In genomic region chr14:69610020-69610858, GRCh38 we compare ENCODE assay signal across 10 cellular contexts. TPM values are rescaled to one million over a fixed set of nuclear protein-coding genes. Genes with fewer than 3 reads are reported as not detected.
DNase-seq lines count a peak whose midpoint lies in the region; ATAC-seq, FAIRE-seq and TF ChIP-seq lines count a peak whose summit lies in the region.
"Had no signal": no experiment of that assay in that cellular context is flagged by ENCODE, and none has a peak within 500 bp of the region (broad histone marks: within the 10 kb centered on the region; RNA-seq: fewer than 3 reads in every experiment).

No MANE protein-coding gene starts in this region.

- peak overlapping the region in 1 of 2 donors; percentile 77 for H3K9ac ChIP-seq in kidney (ENCODE audit: low read length in 2 of 2)

- peaks cover 16% of the 10 kb centered on the region for H3K36me3 Mint-ChIP-seq in T-helper 1 cell treated with Interleukin-12 subunit alpha and Interleukin-12 subunit beta and Interleukin-4 antibody, amounts not matched to agents 30 μg/mL and 1 μg/mL, for 36 hours (ENCODE audit: low read depth)
- H3K36me3 Mint-ChIP-seq in activated naive CD8-positive, alpha-beta T cell treated with anti-CD3 and anti-CD28 coated beads, Interleukin-2, amount 50 U/mL, for 24 hours (ENCODE audit: low read depth), result peaks cover 2% of the 10 kb centered on the region

- H3K36me3 ChIP-seq in kidney (ENCODE audit: control insufficient read depth in 1 of 2, insufficient read depth in 2 of 2, low read length in 2 of 2) (no peaks in the 10 kb centered on the region), suprapubic skin (no peaks in the 10 kb centered on the region)

- no peaks in the 10 kb centered on the region for H3K9me3 Mint-ChIP-seq in T-helper 1 cell treated with Interleukin-12 subunit alpha and Interleukin-12 subunit beta and Interleukin-4 antibody, amounts not matched to agents 30 μg/mL and 1 μg/mL, for 36 hours
- H3K9me3 Mint-ChIP-seq in activated naive CD8-positive, alpha-beta T cell treated with anti-CD3 and anti-CD28 coated beads, Interleukin-2, amount 50 U/mL, for 24 hours, result no peaks in the 10 kb centered on the region

- no peak for FAIRE-seq in kidney (lab: Jason Lieb, UNC)

- peak overlapping the region in 1 of 2 donors; percentile 54 for H3K27ac ChIP-seq in kidney (ENCODE audit: low read depth in 2 of 2, low read length in 2 of 2)
- H3K27ac ChIP-seq in suprapubic skin, result peak overlapping the region; percentile 97

- peak overlapping the region; percentile 95 for H3K27ac Mint-ChIP-seq in T-helper 1 cell treated with Interleukin-12 subunit alpha and Interleukin-12 subunit beta and Interleukin-4 antibody, amounts not matched to agents 30 μg/mL and 1 μg/mL, for 36 hours
- peak overlapping the region; percentile 84 for H3K27ac Mint-ChIP-seq in activated naive CD8-positive, alpha-beta T cell treated with anti-CD3 and anti-CD28 coated beads, Interleukin-2, amount 50 U/mL, for 24 hours

- H3K9me3 ChIP-seq in kidney (ENCODE audit: control insufficient read depth in 1 of 2, low read length in 2 of 2) (no peaks in the 10 kb centered on the region), suprapubic skin (no peaks in the 10 kb centered on the region)

- peaks cover 47% of the 10 kb centered on the region for H3K4me1 Mint-ChIP-seq in T-helper 1 cell treated with Interleukin-12 subunit alpha and Interleukin-12 subunit beta and Interleukin-4 antibody, amounts not matched to agents 30 μg/mL and 1 μg/mL, for 36 hours (ENCODE audit: low read depth)
- peaks cover 43% of the 10 kb centered on the region for H3K4me1 Mint-ChIP-seq in activated naive CD8-positive, alpha-beta T cell treated with anti-CD3 and anti-CD28 coated beads, Interleukin-2, amount 50 U/mL, for 24 hours

- DNase-seq in T-helper 1 cell, result no peak
- no peak for DNase-seq in activated naive CD8-positive, alpha-beta T cell treated with anti-CD3 and anti-CD28 coated beads, Interleukin-2, amount 50 U/mL, for 24 hours
- DNase-seq in kidney, result no peak
- no peak for DNase-seq in suprapubic skin (ENCODE audit: low spot score in 2 of 2)
- DNase-seq in NK-92 treated with Interleukin-12 subunit alpha and Interleukin-12 subunit beta, amount 100 ng/mL, for 24 hours (lab: John Stamatoyannopoulos, UW), result no peak
- no peak for DNase-seq in NCI-H2029 (lab: John Stamatoyannopoulos, UW)
- DNase-seq in DMS153 (lab: John Stamatoyannopoulos, UW), result no peak

- H3K4me1 ChIP-seq in kidney (ENCODE audit: control insufficient read depth in 1 of 2, insufficient read depth in 1 of 2, low read depth in 1 of 2, low read length in 2 of 2) (peaks cover 31 to 34% of the 10 kb centered on the region in 2 donors), suprapubic skin (peaks cover 45% of the 10 kb centered on the region)

- 58% methylated on average over 8 of the region's 8 CpGs for WGBS in suprapubic skin

- TF ChIP-seq CTCF in kidney (IDR thresholded peaks at IDR 0.05; ENCODE audit: borderline replicate concordance, extremely low read depth, insufficient read depth), result no peak
- no peak for TF ChIP-seq CTCF in suprapubic skin (IDR thresholded peaks at IDR 0.05)

- H3K4me3 ChIP-seq in kidney (ENCODE audit: low read length in 2 of 2), result peak overlapping the region; percentile 63 to 84
- peak overlapping the region; percentile 81 for H3K4me3 ChIP-seq in suprapubic skin

- TF ChIP-seq EP300 in suprapubic skin (IDR thresholded peaks at IDR 0.05), result no peak

- intact Hi-C loops in kidney (cut with DNase I), result no loop called here

- H3K4me3 Mint-ChIP-seq in T-helper 1 cell treated with Interleukin-12 subunit alpha and Interleukin-12 subunit beta and Interleukin-4 antibody, amounts not matched to agents 30 μg/mL and 1 μg/mL, for 36 hours, result peak overlapping the region; percentile 91
- H3K4me3 Mint-ChIP-seq in activated naive CD8-positive, alpha-beta T cell treated with anti-CD3 and anti-CD28 coated beads, Interleukin-2, amount 50 U/mL, for 24 hours, result peak overlapping the region; percentile 81

- no peak for ATAC-seq in activated naive CD8-positive, alpha-beta T cell treated with anti-CD3 and anti-CD28 coated beads, Interleukin-2, amount 50 U/mL, for 24 hours

- TF ChIP-seq POLR2A in suprapubic skin (IDR thresholded peaks at IDR 0.05), result no peak

- no peaks in the 10 kb centered on the region for H3K27me3 Mint-ChIP-seq in T-helper 1 cell treated with Interleukin-12 subunit alpha and Interleukin-12 subunit beta and Interleukin-4 antibody, amounts not matched to agents 30 μg/mL and 1 μg/mL, for 36 hours (ENCODE audit: low read depth)
- H3K27me3 Mint-ChIP-seq in activated naive CD8-positive, alpha-beta T cell treated with anti-CD3 and anti-CD28 coated beads, Interleukin-2, amount 50 U/mL, for 24 hours, result no peaks in the 10 kb centered on the region

- H3K27me3 ChIP-seq in suprapubic skin, result no peaks in the 10 kb centered on the region

RNA-seq across cellular contexts. Expression of gene SUSD6, which starts 1.2 kb away (rescaled TPM):
- total RNA-seq in kidney, result 84.2 TPM
- 14.3 TPM for polyA plus RNA-seq in kidney (ENCODE audit: insufficient read depth, low read depth, low replicate concordance)
- total RNA-seq in suprapubic skin, result 10 to 100 TPM; 45.1 to 60.4 (median 56.7) TPM

RNA-seq across cellular contexts. Expression of gene CCDC177, which starts 35.6 kb away (rescaled TPM):
- total RNA-seq in kidney, result not detected
- polyA plus RNA-seq in kidney (ENCODE audit: insufficient read depth, low read depth, low replicate concordance), result not detected
- total RNA-seq in suprapubic skin, result under 1 TPM in 2 of 4 donors, not detected in 2; 0.13 to 0.34 TPM
- total RNA-seq: Daoy, lung microvascular endothelial cell had no signal
